Comparison of ENCODE assay signal across 1 cellular context in the genomic region with DNA sequence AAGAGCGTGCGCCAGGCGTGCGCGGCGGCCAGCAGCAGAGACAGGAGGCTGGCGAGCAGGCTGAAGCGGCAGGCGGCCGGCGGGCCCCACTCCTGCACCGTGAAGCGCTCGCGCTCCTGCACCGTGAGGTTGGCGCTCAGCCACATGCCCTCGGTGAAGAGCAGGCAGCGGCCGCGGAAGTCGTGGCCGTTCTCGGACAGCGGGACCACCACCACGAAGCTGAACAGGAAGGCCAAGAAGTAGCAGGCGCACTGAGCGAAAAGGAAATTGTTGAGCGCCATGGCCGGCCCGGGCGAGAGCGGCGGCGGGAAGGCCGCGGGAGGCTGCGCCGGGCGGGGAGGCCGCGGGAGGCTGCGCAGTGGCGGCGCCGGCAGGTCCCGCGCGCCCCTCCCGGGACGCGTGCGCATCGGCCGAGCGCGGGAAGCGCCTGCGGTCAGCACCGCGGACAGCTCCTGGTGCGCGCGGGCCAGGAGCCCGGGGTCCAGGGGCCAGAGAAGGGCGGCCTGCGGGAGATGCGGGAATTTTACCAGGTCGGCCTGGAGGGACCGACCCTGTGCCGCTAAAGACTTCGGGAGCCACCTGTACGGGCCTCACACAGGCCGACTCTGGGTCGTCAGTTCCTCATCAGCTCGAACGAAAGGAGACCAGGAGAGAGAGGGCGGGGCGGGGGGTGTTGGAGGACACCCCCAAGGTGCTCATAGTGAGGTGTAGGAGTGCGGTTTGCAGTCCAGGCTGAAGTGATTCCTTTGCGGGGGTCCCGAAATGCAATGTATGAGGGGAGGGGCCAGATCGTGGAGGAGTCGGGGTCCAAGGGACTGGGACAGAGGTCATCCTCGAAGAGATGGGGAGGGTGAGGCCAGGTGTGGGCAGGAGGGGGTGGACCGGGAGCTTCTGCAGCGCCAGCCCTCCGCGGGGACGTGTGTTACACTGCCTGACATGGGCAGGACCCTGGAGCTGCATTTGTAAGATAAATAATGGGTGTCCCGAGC.
TF ChIP-seq lines count a peak whose summit lies in the region.

A gene (minus strand): TSS at position 312 of the 989 bp plus-strand sequence. CDS start 31 bp downstream, at position 281.

TF ChIP-seq in HepG2, 621 proteins besides CTCF, POLR2A, EP300 and RAD21 (continued from another document and continues in another):
- TF ChIP-seq, protein P1, sequence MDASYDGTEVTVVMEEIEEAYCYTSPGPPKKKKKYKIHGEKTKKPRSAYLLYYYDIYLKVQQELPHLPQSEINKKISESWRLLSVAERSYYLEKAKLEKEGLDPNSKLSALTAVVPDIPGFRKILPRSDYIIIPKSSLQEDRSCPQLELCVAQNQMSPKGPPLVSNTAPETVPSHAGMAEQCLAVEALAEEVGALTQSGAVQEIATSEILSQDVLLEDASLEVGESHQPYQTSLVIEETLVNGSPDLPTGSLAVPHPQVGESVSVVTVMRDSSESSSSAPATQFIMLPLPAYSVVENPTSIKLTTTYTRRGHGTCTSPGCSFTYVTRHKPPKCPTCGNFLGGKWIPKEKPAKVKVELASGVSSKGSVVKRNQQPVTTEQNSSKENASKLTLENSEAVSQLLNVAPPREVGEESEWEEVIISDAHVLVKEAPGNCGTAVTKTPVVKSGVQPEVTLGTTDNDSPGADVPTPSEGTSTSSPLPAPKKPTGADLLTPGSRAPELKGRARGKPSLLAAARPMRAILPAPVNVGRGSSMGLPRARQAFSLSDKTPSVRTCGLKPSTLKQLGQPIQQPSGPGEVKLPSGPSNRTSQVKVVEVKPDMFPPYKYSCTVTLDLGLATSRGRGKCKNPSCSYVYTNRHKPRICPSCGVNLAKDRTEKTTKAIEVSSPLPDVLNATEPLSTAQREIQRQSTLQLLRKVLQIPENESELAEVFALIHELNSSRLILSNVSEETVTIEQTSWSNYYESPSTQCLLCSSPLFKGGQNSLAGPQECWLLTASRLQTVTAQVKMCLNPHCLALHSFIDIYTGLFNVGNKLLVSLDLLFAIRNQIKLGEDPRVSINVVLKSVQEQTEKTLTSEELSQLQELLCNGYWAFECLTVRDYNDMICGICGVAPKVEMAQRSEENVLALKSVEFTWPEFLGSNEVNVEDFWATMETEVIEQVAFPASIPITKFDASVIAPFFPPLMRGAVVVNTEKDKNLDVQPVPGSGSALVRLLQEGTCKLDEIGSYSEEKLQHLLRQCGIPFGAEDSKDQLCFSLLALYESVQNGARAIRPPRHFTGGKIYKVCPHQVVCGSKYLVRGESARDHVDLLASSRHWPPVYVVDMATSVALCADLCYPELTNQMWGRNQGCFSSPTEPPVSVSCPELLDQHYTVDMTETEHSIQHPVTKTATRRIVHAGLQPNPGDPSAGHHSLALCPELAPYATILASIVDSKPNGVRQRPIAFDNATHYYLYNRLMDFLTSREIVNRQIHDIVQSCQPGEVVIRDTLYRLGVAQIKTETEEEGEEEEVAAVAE (CRISPR knock-in tag; IDR thresholded peaks at IDR 0.05; ENCODE audit: borderline replicate concordance) = no peak
- TF ChIP-seq ZFY (CRISPR knock-in tag; IDR thresholded peaks at IDR 0.05) (0 out of 2 replicates have a peak, but pooled peaks have one; percentile 33), KDM2A (CRISPR knock-in tag; IDR thresholded peaks at IDR 0.05; ENCODE audit: borderline replicate concordance, low read depth) (peak; percentile 39; the same call in 1 of the 2 replicates), MAF1 (CRISPR knock-in tag; IDR thresholded peaks at IDR 0.05; ENCODE audit: borderline replicate concordance) (no peak), ZNF570 (CRISPR knock-in tag; IDR thresholded peaks at IDR 0.05; ENCODE audit: borderline replicate concordance) (no peak), NBN (conservative IDR thresholded peaks at IDR 0.05) (no peak), CHCHD3 (CRISPR knock-in tag; IDR thresholded peaks at IDR 0.05) (no peak), NFIC (IDR thresholded peaks at IDR 0.05; ENCODE audit: low read length) (no peak), GPN1 (CRISPR knock-in tag; IDR thresholded peaks at IDR 0.05; ENCODE audit: borderline replicate concordance) (no peak), BCL6 (CRISPR knock-in tag; IDR thresholded peaks at IDR 0.05) (no peak), MIXL1 (CRISPR knock-in tag; IDR thresholded peaks at IDR 0.05) (no peak), ZNF180 (CRISPR knock-in tag; IDR thresholded peaks at IDR 0.05; ENCODE audit: borderline replicate concordance, low read depth) (no peak), ZNF562 (CRISPR knock-in tag; IDR thresholded peaks at IDR 0.05; ENCODE audit: borderline replicate concordance) (no peak), ZNF678 (CRISPR knock-in tag; IDR thresholded peaks at IDR 0.05) (0 out of 2 replicates have a peak, but pooled peaks have one; percentile 40), ATAD3A (CRISPR knock-in tag; IDR thresholded peaks at IDR 0.05) (no peak), ZFP36L1 (CRISPR knock-in tag; IDR thresholded peaks at IDR 0.05) (no peak), ZNF546 (CRISPR knock-in tag; conservative IDR thresholded peaks at IDR 0.05) (no peak), ZBTB7A (CRISPR knock-in tag; IDR thresholded peaks at IDR 0.05) (no peak), FLYWCH1 (CRISPR knock-in tag; IDR thresholded peaks at IDR 0.05) (no peak), IKZF1 (IDR thresholded peaks at IDR 0.05) (no peak), ATF7-NPFF (CRISPR knock-in tag; IDR thresholded peaks at IDR 0.05; ENCODE audit: low read depth) (peak; percentile 79; the same call in 1 of the 2 replicates), ZNF883 (CRISPR knock-in tag; IDR thresholded peaks at IDR 0.05; ENCODE audit: not compliant biosample characterization) (peak; percentile 69), SALL2 (CRISPR knock-in tag; IDR thresholded peaks at IDR 0.05) (no peak), ZNF547 (CRISPR knock-in tag; IDR thresholded peaks at IDR 0.05) (0 out of 2 replicates have a peak, but pooled peaks have one; percentile 35), MAFG (CRISPR knock-in tag; IDR thresholded peaks at IDR 0.05) (no peak), KAT8 (CRISPR knock-in tag; IDR thresholded peaks at IDR 0.05) (no peak), ZNF615 (CRISPR knock-in tag; IDR thresholded peaks at IDR 0.05; ENCODE audit: borderline replicate concordance) (no peak), ZNF101 (CRISPR knock-in tag; IDR thresholded peaks at IDR 0.05; ENCODE audit: borderline replicate concordance, low read depth) (no peak), TCF7L2 (IDR thresholded peaks at IDR 0.05; ENCODE audit: low read depth, low read length) (no peak), SRSF9 (IDR thresholded peaks at IDR 0.05; ENCODE audit: borderline replicate concordance, insufficient read depth, low read depth, low read length, poor library complexity, severe bottlenecking) (no peak)
- TF ChIP-seq, protein P2, sequence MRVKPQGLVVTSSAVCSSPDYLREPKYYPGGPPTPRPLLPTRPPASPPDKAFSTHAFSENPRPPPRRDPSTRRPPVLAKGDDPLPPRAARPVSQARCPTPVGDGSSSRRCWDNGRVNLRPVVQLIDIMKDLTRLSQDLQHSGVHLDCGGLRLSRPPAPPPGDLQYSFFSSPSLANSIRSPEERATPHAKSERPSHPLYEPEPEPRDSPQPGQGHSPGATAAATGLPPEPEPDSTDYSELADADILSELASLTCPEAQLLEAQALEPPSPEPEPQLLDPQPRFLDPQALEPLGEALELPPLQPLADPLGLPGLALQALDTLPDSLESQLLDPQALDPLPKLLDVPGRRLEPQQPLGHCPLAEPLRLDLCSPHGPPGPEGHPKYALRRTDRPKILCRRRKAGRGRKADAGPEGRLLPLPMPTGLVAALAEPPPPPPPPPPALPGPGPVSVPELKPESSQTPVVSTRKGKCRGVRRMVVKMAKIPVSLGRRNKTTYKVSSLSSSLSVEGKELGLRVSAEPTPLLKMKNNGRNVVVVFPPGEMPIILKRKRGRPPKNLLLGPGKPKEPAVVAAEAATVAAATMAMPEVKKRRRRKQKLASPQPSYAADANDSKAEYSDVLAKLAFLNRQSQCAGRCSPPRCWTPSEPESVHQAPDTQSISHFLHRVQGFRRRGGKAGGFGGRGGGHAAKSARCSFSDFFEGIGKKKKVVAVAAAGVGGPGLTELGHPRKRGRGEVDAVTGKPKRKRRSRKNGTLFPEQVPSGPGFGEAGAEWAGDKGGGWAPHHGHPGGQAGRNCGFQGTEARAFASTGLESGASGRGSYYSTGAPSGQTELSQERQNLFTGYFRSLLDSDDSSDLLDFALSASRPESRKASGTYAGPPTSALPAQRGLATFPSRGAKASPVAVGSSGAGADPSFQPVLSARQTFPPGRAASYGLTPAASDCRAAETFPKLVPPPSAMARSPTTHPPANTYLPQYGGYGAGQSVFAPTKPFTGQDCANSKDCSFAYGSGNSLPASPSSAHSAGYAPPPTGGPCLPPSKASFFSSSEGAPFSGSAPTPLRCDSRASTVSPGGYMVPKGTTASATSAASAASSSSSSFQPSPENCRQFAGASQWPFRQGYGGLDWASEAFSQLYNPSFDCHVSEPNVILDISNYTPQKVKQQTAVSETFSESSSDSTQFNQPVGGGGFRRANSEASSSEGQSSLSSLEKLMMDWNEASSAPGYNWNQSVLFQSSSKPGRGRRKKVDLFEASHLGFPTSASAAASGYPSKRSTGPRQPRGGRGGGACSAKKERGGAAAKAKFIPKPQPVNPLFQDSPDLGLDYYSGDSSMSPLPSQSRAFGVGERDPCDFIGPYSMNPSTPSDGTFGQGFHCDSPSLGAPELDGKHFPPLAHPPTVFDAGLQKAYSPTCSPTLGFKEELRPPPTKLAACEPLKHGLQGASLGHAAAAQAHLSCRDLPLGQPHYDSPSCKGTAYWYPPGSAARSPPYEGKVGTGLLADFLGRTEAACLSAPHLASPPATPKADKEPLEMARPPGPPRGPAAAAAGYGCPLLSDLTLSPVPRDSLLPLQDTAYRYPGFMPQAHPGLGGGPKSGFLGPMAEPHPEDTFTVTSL (CRISPR knock-in tag; IDR thresholded peaks at IDR 0.05; ENCODE audit: borderline replicate concordance) = no peak
- TF ChIP-seq, protein P3, sequence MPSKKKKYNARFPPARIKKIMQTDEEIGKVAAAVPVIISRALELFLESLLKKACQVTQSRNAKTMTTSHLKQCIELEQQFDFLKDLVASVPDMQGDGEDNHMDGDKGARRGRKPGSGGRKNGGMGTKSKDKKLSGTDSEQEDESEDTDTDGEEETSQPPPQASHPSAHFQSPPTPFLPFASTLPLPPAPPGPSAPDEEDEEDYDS (CRISPR knock-in tag; IDR thresholded peaks at IDR 0.05) = no peak
- TF ChIP-seq, protein P4, sequence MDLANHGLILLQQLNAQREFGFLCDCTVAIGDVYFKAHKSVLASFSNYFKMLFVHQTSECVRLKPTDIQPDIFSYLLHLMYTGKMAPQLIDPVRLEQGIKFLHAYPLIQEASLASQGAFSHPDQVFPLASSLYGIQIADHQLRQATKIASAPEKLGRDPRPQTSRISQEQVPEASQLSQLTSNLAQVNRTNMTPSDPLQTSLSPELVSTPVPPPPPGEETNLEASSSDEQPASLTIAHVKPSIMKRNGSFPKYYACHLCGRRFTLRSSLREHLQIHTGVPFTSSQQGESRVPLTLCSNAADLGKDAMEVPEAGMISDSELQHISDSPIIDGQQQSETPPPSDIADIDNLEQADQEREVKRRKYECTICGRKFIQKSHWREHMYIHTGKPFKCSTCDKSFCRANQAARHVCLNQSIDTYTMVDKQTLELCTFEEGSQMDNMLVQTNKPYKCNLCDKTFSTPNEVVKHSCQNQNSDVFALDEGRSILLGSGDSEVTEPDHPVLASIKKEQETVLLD (CRISPR knock-in tag; IDR thresholded peaks at IDR 0.05; ENCODE audit: low read depth) = peak; percentile 28; the same call in 1 of the 2 replicates
- TF ChIP-seq, protein P5, sequence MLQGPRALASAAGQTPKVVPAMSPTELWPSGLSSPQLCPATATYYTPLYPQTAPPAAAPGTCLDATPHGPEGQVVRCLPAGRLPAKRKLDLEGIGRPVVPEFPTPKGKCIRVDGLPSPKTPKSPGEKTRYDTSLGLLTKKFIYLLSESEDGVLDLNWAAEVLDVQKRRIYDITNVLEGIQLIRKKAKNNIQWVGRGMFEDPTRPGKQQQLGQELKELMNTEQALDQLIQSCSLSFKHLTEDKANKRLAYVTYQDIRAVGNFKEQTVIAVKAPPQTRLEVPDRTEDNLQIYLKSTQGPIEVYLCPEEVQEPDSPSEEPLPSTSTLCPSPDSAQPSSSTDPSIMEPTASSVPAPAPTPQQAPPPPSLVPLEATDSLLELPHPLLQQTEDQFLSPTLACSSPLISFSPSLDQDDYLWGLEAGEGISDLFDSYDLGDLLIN (CRISPR knock-in tag; IDR thresholded peaks at IDR 0.05; ENCODE audit: borderline replicate concordance) = peak; percentile 52; the same call in 1 of the 2 replicates
- TF ChIP-seq, protein P6, sequence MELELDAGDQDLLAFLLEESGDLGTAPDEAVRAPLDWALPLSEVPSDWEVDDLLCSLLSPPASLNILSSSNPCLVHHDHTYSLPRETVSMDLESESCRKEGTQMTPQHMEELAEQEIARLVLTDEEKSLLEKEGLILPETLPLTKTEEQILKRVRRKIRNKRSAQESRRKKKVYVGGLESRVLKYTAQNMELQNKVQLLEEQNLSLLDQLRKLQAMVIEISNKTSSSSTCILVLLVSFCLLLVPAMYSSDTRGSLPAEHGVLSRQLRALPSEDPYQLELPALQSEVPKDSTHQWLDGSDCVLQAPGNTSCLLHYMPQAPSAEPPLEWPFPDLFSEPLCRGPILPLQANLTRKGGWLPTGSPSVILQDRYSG (CRISPR knock-in tag; IDR thresholded peaks at IDR 0.05) = 0 out of 2 replicates have a peak, but pooled peaks have one; percentile 73
- TF ChIP-seq, protein P7, sequence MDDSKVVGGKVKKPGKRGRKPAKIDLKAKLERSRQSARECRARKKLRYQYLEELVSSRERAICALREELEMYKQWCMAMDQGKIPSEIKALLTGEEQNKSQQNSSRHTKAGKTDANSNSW (CRISPR knock-in tag; IDR thresholded peaks at IDR 0.05; ENCODE audit: borderline replicate concordance) = no peak
- TF ChIP-seq, protein P8, sequence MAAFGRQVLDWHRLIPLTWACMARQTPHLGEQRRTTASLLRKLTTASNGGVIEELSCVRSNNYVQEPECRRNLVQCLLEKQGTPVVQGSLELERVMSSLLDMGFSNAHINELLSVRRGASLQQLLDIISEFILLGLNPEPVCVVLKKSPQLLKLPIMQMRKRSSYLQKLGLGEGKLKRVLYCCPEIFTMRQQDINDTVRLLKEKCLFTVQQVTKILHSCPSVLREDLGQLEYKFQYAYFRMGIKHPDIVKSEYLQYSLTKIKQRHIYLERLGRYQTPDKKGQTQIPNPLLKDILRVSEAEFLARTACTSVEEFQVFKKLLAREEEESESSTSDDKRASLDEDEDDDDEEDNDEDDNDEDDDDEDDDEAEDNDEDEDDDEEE (CRISPR knock-in tag; IDR thresholded peaks at IDR 0.05) = no peak
- TF ChIP-seq, protein P9, sequence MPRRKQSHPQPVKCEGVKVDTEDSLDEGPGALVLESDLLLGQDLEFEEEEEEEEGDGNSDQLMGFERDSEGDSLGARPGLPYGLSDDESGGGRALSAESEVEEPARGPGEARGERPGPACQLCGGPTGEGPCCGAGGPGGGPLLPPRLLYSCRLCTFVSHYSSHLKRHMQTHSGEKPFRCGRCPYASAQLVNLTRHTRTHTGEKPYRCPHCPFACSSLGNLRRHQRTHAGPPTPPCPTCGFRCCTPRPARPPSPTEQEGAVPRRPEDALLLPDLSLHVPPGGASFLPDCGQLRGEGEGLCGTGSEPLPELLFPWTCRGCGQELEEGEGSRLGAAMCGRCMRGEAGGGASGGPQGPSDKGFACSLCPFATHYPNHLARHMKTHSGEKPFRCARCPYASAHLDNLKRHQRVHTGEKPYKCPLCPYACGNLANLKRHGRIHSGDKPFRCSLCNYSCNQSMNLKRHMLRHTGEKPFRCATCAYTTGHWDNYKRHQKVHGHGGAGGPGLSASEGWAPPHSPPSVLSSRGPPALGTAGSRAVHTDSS (CRISPR knock-in tag; conservative IDR thresholded peaks at IDR 0.05) = no peak
